Comparison of ENCODE assay signal across 11 cellular contexts in genomic region chr5:154868702-154869101, GRCh38. TPM values are rescaled to one million over a fixed set of nuclear protein-coding genes. Genes with fewer than 3 reads are reported as not detected.
DNase-seq lines count a peak whose midpoint lies in the region; ATAC-seq, FAIRE-seq and TF ChIP-seq lines count a peak whose summit lies in the region.
"Had no signal": no experiment of that assay in that cellular context is flagged by ENCODE, and none has a peak within 500 bp of the region (broad histone marks: within the 10 kb centered on the region; RNA-seq: fewer than 3 reads in every experiment).

No MANE protein-coding gene starts in this region.

- H3K36me3 ChIP-seq in HepG2 (replicated peaks in 1 of 2; ENCODE audit: control insufficient read depth in 1 of 2, insufficient read depth in 2 of 2, low read length in 2 of 2), result peaks cover 10 to 58% of the 10 kb centered on the region in 2 experiments

- POLR2A ChIA-PET in HepG2 (lab: Yijun Ruan, JAX), result interaction anchor here (1.0 to 2.8 kb wide), 5 partner anchors 9 to 222 kb away, joined by 3 to 9 read pairs (median 4); partner anchors contain the start of gene CNOT8

- TF ChIP-seq EP300 in HepG2 (IDR thresholded peaks at IDR 0.05; ENCODE audit: low read depth in 2 of 2, low read length in 2 of 2) (no peak), HepG2 (CRISPR knock-in tag; IDR thresholded peaks at IDR 0.05; ENCODE audit: borderline replicate concordance) (no peak)

- H3K9ac ChIP-seq in HepG2 (ENCODE audit: insufficient read depth, low read depth, low read length), result no peak overlapping the region
- H3K9ac ChIP-seq: KMS-11 had no signal

- TF ChIP-seq CTCF in astrocyte of the spinal cord (IDR thresholded peaks at IDR 0.05; ENCODE audit: low read depth, low read length) (peak; percentile 37), HepG2 (CRISPR knock-in tag; IDR thresholded peaks at IDR 0.05) (peak; percentile 58)

- WGBS in HepG2 (ENCODE audit: low lambda C conversion rate), result 95% methylated on average over 5 of the region's 5 CpGs

- H3K4me3 ChIP-seq in astrocyte of the spinal cord (ENCODE audit: low read depth, low read length) (no peak overlapping the region), HepG2 (replicated peaks in 1 of 3; ENCODE audit: insufficient read depth in 1 of 3, low read depth in 2 of 3, low read length in 3 of 3) (no peak overlapping the region)

- no TSS peak for BruUV-seq in HepG2 (replicated peaks; lab: Mats Ljungman, UMichigan)

- no peak for TF ChIP-seq POLR2A in HepG2 (IDR thresholded peaks at IDR 0.05; ENCODE audit: insufficient read depth in 1 of 2, low read depth in 2 of 2, low read length in 2 of 2)

- FAIRE-seq in HepG2 (lab: Jason Lieb, UNC), result peak; percentile 70

- H3K27ac ChIP-seq in HepG2 (ENCODE audit: extremely low read length, insufficient read depth, low read length), result no peak overlapping the region
- H3K27ac ChIP-seq: KMS-11, neutrophil had no signal

- peak; percentile 89 for ATAC-seq in HepG2
- no peak for ATAC-seq in HG03139 (IDR thresholded peaks at IDR 0.05; ENCODE audit: unreplicated experiment)
- ATAC-seq in HG02763 (IDR thresholded peaks at IDR 0.05; ENCODE audit: unreplicated experiment), result no peak

- intact Hi-C loops in HepG2 (cut with micrococcal nuclease; ENCODE audit: unreplicated experiment), result loop anchor here (1.0 kb wide), 1 partner anchor 218 kb away; no protein-coding TSS in a partner anchor

- no peak overlapping the region for H2AFZ ChIP-seq in HepG2 (ENCODE audit: low read length)

- TF ChIP-seq RAD21 in HepG2 (CRISPR knock-in tag; IDR thresholded peaks at IDR 0.05), result peak; percentile 56

- peaks cover 22% of the 10 kb centered on the region for H3K79me2 ChIP-seq in HepG2 (ENCODE audit: insufficient read depth, low read length)

- H3K9me3 ChIP-seq in HepG2 (ENCODE audit: low read length), result no peaks in the 10 kb centered on the region
- H3K9me3 ChIP-seq: neutrophil had no signal

- H3K4me1 ChIP-seq in HepG2 (ENCODE audit: insufficient read depth, low read length), result peaks cover 20% of the 10 kb centered on the region

- no peaks in the 10 kb centered on the region for H3K27me3 ChIP-seq in HepG2 (ENCODE audit: control insufficient read depth in 1 of 2, insufficient read depth in 2 of 2, low read length in 2 of 2)
- H3K27me3 ChIP-seq: neutrophil had no signal

- in situ Hi-C loops in astrocyte of the spinal cord (cut with HindIII; ENCODE audit: low sequenced_read_pairs), result no loop called here
- in situ Hi-C loops in HepG2 (cut with HindIII; ENCODE audit: extremely low pct_ligation_motif_present, low pct_unique_long_range_greater_than_20kb), result no loop called here

- DNase-seq in COLO668 (lab: John Stamatoyannopoulos, UW; ENCODE audit: unreplicated experiment), result peak; percentile 3
- peak; percentile 50 for DNase-seq in HT-29 (ENCODE audit: low spot score)
- DNase-seq in astrocyte of the spinal cord (ENCODE audit: low read depth, low spot score), result peak; percentile 25
- no peak for DNase-seq in HepG2 (ENCODE audit: low spot score)
- no peak for DNase-seq in HK-2 (ENCODE audit: unreplicated experiment)
- no peak for DNase-seq in medulla oblongata (ENCODE audit: extremely low spot score)
- DNase-seq: activated T-cell treated with anti-CD3 and anti-CD28 coated beads, Interleukin-2, amount 50 U/mL, for 24 hours had no signal

- H4K20me1 ChIP-seq in HepG2 (ENCODE audit: insufficient read depth, low read length), result 0 out of 2 replicates have a peak, but pooled peaks cover under 1% of the 10 kb centered on the region

- CTCF ChIA-PET in HepG2 (lab: Yijun Ruan, JAX; ENCODE audit: low intra/inter-chr PET ratio, low total read pairs), result interaction anchor here (0.8 kb wide), 1 partner anchor 227 kb away, joined by 3 read pairs; no protein-coding TSS in a partner anchor

- H3K4me2 ChIP-seq in HepG2 (ENCODE audit: low read depth, low read length), result no peak overlapping the region
- H3K4me2 ChIP-seq: KMS-11 had no signal

TF ChIP-seq in HepG2, 621 proteins besides CTCF, POLR2A, EP300 and RAD21 (continues in another document):
- no peak for TF ChIP-seq ZNF136 (CRISPR knock-in tag; IDR thresholded peaks at IDR 0.05; ENCODE audit: low read depth)
- TF ChIP-seq TFDP1 (CRISPR knock-in tag; IDR thresholded peaks at IDR 0.05; ENCODE audit: borderline replicate concordance), result no peak
- no peak for TF ChIP-seq AGO2 (optimal IDR thresholded peaks at IDR 0.05; ENCODE audit: low read depth, low read length)

RNA-seq across cellular contexts. Expression of gene CNOT8, which starts 10.3 kb away (rescaled TPM):
- total RNA-seq in HT-29 (2014; rRNA removed; shearing (Covaris generic)), result 40.7 and 42.9 TPM in 2 replicates
- 37.1 and 50.3 TPM in 2 replicates for total RNA-seq in HepG2 (2016; rRNA removed; fragmentation: Illumina TruSeq; extraction: Trizol)
- total RNA-seq in HepG2 (2016; cell fraction: cytosol; rRNA removed; fragmentation: Illumina TruSeq; extraction: Trizol; ENCODE audit: low read depth), result 8.5 and 9.5 TPM in 2 replicates
- 38.6 and 50.3 TPM in 2 replicates for total RNA-seq in HepG2 (2016; cell fraction: insoluble cytoplasmic fraction; rRNA removed; fragmentation: Illumina TruSeq; extraction: Trizol)
- 21.9 and 23.8 TPM in 2 replicates for total RNA-seq in HepG2 (2016; cell fraction: membrane; rRNA removed; fragmentation: Illumina TruSeq; extraction: Trizol)
- 27.1 and 28.0 TPM in 2 replicates for total RNA-seq in HepG2 (2016; cell fraction: nucleus; rRNA removed; fragmentation: Illumina TruSeq; extraction: Trizol)
- polyA plus RNA-seq in HepG2 (2011; rRNA removed), result 63.8 and 74.9 TPM in 2 replicates
- 63.2 and 67.0 TPM in 2 replicates for polyA plus RNA-seq in HepG2 (2011; cell fraction: cytosol; rRNA removed)
- polyA plus RNA-seq in HepG2 (2011; cell fraction: nucleus; rRNA removed), result 46.3 and 57.5 TPM in 2 replicates
- 54.8 and 56.2 TPM in 2 replicates for polyA plus RNA-seq in HepG2 (2012)
- polyA plus RNA-seq in HepG2 (2016; cell fraction: cytosol; fragmentation: Illumina TruSeq; extraction: Trizol; ENCODE audit: low read depth), result 4.1 and 5.1 TPM in 2 replicates
- 41.9 and 42.7 TPM in 2 replicates for polyA plus RNA-seq in HepG2 (2016; cell fraction: insoluble cytoplasmic fraction; fragmentation: Illumina TruSeq; extraction: Trizol; ENCODE audit: low read depth)
- 12.2 and 12.5 TPM in 2 replicates for polyA plus RNA-seq in HepG2 (2016; cell fraction: membrane; fragmentation: Illumina TruSeq; extraction: Trizol; ENCODE audit: low read depth)
- polyA plus RNA-seq in HepG2 (2016; cell fraction: nucleus; fragmentation: Illumina TruSeq; extraction: Trizol; ENCODE audit: insufficient read depth, low read depth), result 48.0 and 49.6 TPM in 2 replicates
- 31.6 and 52.4 TPM in 2 replicates for polyA minus RNA-seq in HepG2 (2011; rRNA and poly(A)+ RNA removed; ENCODE audit: low replicate concordance)
- 51.4 and 54.3 TPM in 2 replicates for polyA minus RNA-seq in HepG2 (2011; cell fraction: cytosol; rRNA and poly(A)+ RNA removed)
- 35.0 and 39.0 TPM in 2 replicates for polyA minus RNA-seq in HepG2 (2011; cell fraction: nucleus; rRNA and poly(A)+ RNA removed)

RNA-seq across cellular contexts. Expression of gene FAXDC2, which starts 18.3 kb away (rescaled TPM):
- 3.5 and 3.6 TPM in 2 replicates for total RNA-seq in HT-29 (2014; rRNA removed; shearing (Covaris generic))
- total RNA-seq in HepG2 (2016; rRNA removed; fragmentation: Illumina TruSeq; extraction: Trizol), result 3.0 and 4.7 TPM in 2 replicates
- total RNA-seq in HepG2 (2016; cell fraction: cytosol; rRNA removed; fragmentation: Illumina TruSeq; extraction: Trizol; ENCODE audit: low read depth), result 1.3 and 1.5 TPM in 2 replicates
- total RNA-seq in HepG2 (2016; cell fraction: insoluble cytoplasmic fraction; rRNA removed; fragmentation: Illumina TruSeq; extraction: Trizol), result 4.3 and 5.0 TPM in 2 replicates
- 3.5 and 4.3 TPM in 2 replicates for total RNA-seq in HepG2 (2016; cell fraction: membrane; rRNA removed; fragmentation: Illumina TruSeq; extraction: Trizol)
- 5.5 and 5.8 TPM in 2 replicates for total RNA-seq in HepG2 (2016; cell fraction: nucleus; rRNA removed; fragmentation: Illumina TruSeq; extraction: Trizol)
- polyA plus RNA-seq in HepG2 (2011; rRNA removed), result 49.5 and 58.8 TPM in 2 replicates
- 41.5 and 43.5 TPM in 2 replicates for polyA plus RNA-seq in HepG2 (2011; cell fraction: cytosol; rRNA removed)
- 45.2 and 57.4 TPM in 2 replicates for polyA plus RNA-seq in HepG2 (2011; cell fraction: nucleus; rRNA removed)
- 27.6 and 33.1 TPM in 2 replicates for polyA plus RNA-seq in HepG2 (2012)
- polyA plus RNA-seq in HepG2 (2016; cell fraction: cytosol; fragmentation: Illumina TruSeq; extraction: Trizol; ENCODE audit: low read depth), result 1.3 and 1.9 TPM in 2 replicates
- 3.7 and 4.2 TPM in 2 replicates for polyA plus RNA-seq in HepG2 (2016; cell fraction: insoluble cytoplasmic fraction; fragmentation: Illumina TruSeq; extraction: Trizol; ENCODE audit: low read depth)
- polyA plus RNA-seq in HepG2 (2016; cell fraction: membrane; fragmentation: Illumina TruSeq; extraction: Trizol; ENCODE audit: low read depth), result 3.9 and 4.0 TPM in 2 replicates
- 6.6 and 7.0 TPM in 2 replicates for polyA plus RNA-seq in HepG2 (2016; cell fraction: nucleus; fragmentation: Illumina TruSeq; extraction: Trizol; ENCODE audit: insufficient read depth, low read depth)
- 0.05 and 101 TPM in 2 replicates for polyA minus RNA-seq in HepG2 (2011; rRNA and poly(A)+ RNA removed; ENCODE audit: low replicate concordance)
- polyA minus RNA-seq in HepG2 (2011; cell fraction: cytosol; rRNA and poly(A)+ RNA removed), result 23.1 and 27.3 TPM in 2 replicates
- polyA minus RNA-seq in HepG2 (2011; cell fraction: nucleus; rRNA and poly(A)+ RNA removed), result 39.9 and 40.4 TPM in 2 replicates

Comparison
In these comparisons a context has a peak if more than half of its experiments do, and no peak if none do; other contexts are left out.
1. DNase-seq: peak in COLO668 (single experiment), HT-29 (single experiment) and astrocyte of the spinal cord (single experiment); none in HepG2 (single experiment), HK-2 (single experiment) and medulla oblongata (single experiment).